ENCODE assay signal across 11 cellular contexts in the genomic region with DNA sequence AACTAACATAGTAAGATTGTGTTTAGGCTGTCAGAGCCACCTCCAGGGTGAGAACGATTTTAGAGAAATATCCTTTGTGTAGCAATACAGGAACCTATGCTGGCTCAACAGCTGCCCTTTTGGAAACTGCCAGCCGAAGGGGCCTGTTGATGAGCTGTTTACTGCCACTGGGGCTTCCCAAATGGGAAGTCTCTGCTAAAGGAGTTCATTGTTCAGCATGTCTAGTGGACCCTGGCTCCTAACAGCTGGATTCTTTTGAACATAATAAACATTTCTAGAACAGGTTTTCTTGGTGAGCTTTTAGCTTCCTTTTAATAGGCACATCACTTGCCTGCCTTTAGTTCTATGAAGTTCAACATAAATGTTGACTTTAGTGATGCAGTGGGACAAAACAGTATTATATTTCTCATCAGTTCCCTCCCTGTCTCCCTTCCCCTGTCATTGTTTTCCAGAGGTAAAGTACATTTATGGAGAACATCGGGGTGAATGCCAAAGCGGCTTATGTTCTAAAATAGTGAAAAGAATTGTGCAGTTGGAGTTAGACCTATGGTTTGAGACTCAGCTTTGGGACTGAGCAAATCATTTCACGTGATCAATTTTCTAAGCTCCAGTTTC. TPM values are rescaled to one million over a fixed set of nuclear protein-coding genes. Genes with fewer than 3 reads are reported as not detected.
A peak's percentile ranks its signal among the peaks of the same experiment; 100 is the strongest.
DNase-seq lines count a peak whose midpoint lies in the region; ATAC-seq and TF ChIP-seq lines count a peak whose summit lies in the region.
"Had no signal": no experiment of that assay in that cellular context is flagged by ENCODE, and none has a peak within 500 bp of the region (broad histone marks: within the 10 kb centered on the region; RNA-seq: fewer than 3 reads in every experiment).

No MANE protein-coding gene starts in this region.

- CTCF ChIA-PET in activated CD8-positive, alpha-beta T cell treated with anti-CD3 and anti-CD28 coated beads, Interleukin-2, amount 10 ng/mL, durations not matched to agents 7 days and 5 days (lab: Charles Lee): interaction anchor here (0.7 to 3.4 kb wide), 6 partner anchors 13 to 530 kb away, joined by 3 to 12 read pairs (median 4); no protein-coding TSS in a partner anchor
- CTCF ChIA-PET in RWPE1 (lab: Yijun Ruan, JAX): interaction anchor here (0.6 kb wide), 1 partner anchor 56 kb away, joined by 3 read pairs; no protein-coding TSS in a partner anchor

- H3K27ac ChIP-seq in endodermal cell (ENCODE audit: low read depth, low read length) (peak overlapping the region; percentile 85), psoas muscle (peak overlapping the region; percentile 24), RWPE1 (no peak overlapping the region)
- H3K27ac ChIP-seq: SJSA1 had no signal

- H3K9me3 Mint-ChIP-seq in endodermal cell: no peaks in the 10 kb centered on the region
- H3K9me3 Mint-ChIP-seq in activated CD8-positive, alpha-beta T cell treated with anti-CD3 and anti-CD28 coated beads, Interleukin-2, amount 10 ng/mL, durations not matched to agents 7 days and 5 days (ENCODE audit: insufficient read depth): no peaks in the 10 kb centered on the region

- no peak overlapping the region for H3K4me3 ChIP-seq in endodermal cell (ENCODE audit: low read length)
- no peak overlapping the region for H3K4me3 ChIP-seq in psoas muscle
- H3K4me3 ChIP-seq: SJSA1 had no signal

- POLR2A ChIA-PET in activated CD8-positive, alpha-beta T cell treated with anti-CD3 and anti-CD28 coated beads, Interleukin-2, amount 10 ng/mL, durations not matched to agents 7 days and 5 days (lab: Charles Lee): no interaction called here
- POLR2A ChIA-PET in RWPE1 (lab: Yijun Ruan, JAX; ENCODE audit: low non-redundant PET): no interaction called here

- peaks cover 47% of the 10 kb centered on the region for H3K4me1 Mint-ChIP-seq in endodermal cell
- peaks cover 5% of the 10 kb centered on the region for H3K4me1 Mint-ChIP-seq in activated CD8-positive, alpha-beta T cell treated with anti-CD3 and anti-CD28 coated beads, Interleukin-2, amount 10 ng/mL, durations not matched to agents 7 days and 5 days (ENCODE audit: low read depth)

- peak; percentile 38 for ATAC-seq in GM19397 (IDR thresholded peaks at IDR 0.05; ENCODE audit: unreplicated experiment)
- ATAC-seq in psoas muscle: peak; percentile 23 to 40 (median 33)
- ATAC-seq in activated CD8-positive, alpha-beta T cell treated with anti-CD3 and anti-CD28 coated beads, Interleukin-2, amount 10 ng/mL, durations not matched to agents 7 days and 5 days: no peak
- no peak for ATAC-seq in HG03521 (IDR thresholded peaks at IDR 0.05; ENCODE audit: unreplicated experiment)
- no peak for ATAC-seq in GM21447 (IDR thresholded peaks at IDR 0.05; ENCODE audit: unreplicated experiment)

- no peaks in the 10 kb centered on the region for H3K27me3 Mint-ChIP-seq in endodermal cell (ENCODE audit: insufficient read depth)
- H3K27me3 Mint-ChIP-seq in activated CD8-positive, alpha-beta T cell treated with anti-CD3 and anti-CD28 coated beads, Interleukin-2, amount 10 ng/mL, durations not matched to agents 7 days and 5 days (ENCODE audit: low read depth): no peaks in the 10 kb centered on the region

- 89 to 90% methylated on average over 4 to 5 of the region's 5 CpGs for whole genome bisulfite sequencing in endodermal cell (ENCODE audit: insufficient coverage in 1 of 2, insufficient read length in 1 of 2), 2 experiments
- 38 to 55% (median 40%) methylated on average over 5 of the region's 5 CpGs for WGBS in psoas muscle, 3 donors

- H3K27ac Mint-ChIP-seq in endodermal cell: peak overlapping the region; percentile 72
- H3K27ac Mint-ChIP-seq in activated CD8-positive, alpha-beta T cell treated with anti-CD3 and anti-CD28 coated beads, Interleukin-2, amount 10 ng/mL, durations not matched to agents 7 days and 5 days: no peak overlapping the region

- H3K36me3 ChIP-seq in endodermal cell (ENCODE audit: control insufficient read depth, insufficient read depth, low read length) (no peaks in the 10 kb centered on the region), psoas muscle (ENCODE audit: insufficient read depth in 1 of 2, low read depth in 1 of 2) (no peaks in the 10 kb centered on the region)

- TF ChIP-seq CTCF in endodermal cell (conservative IDR thresholded peaks at IDR 0.05) (no peak), psoas muscle (IDR thresholded peaks at IDR 0.05) (no peak), RWPE1 (conservative IDR thresholded peaks at IDR 0.05; ENCODE audit: low read depth) (no peak)

- H3K9me3 ChIP-seq in endodermal cell (ENCODE audit: control insufficient read depth, low read length): no peaks in the 10 kb centered on the region
- H3K9me3 ChIP-seq in psoas muscle: no peaks in the 10 kb centered on the region
- H3K9me3 ChIP-seq: SJSA1 had no signal

- peaks cover 24% of the 10 kb centered on the region for H3K4me1 ChIP-seq in endodermal cell (ENCODE audit: control insufficient read depth, insufficient read depth, low read length)
- H3K4me1 ChIP-seq in psoas muscle: peaks cover 23% of the 10 kb centered on the region

- H3K9ac ChIP-seq in endodermal cell (ENCODE audit: extremely low read depth, low read length, poor library complexity, severe bottlenecking): no peak overlapping the region

- DNase-seq in MV-4-11 (lab: John Stamatoyannopoulos, UW) (peak; percentile 73), endodermal cell (no peak), psoas muscle (no peak), RWPE1 (ENCODE audit: low spot score) (no peak)
- no peak for DNase-seq in activated CD8-positive, alpha-beta T cell treated with anti-CD3 and anti-CD28 coated beads, Interleukin-2, amount 10 ng/mL, durations not matched to agents 7 days and 5 days
- DNase-seq: activated CD4-positive, alpha-beta T cell treated with anti-CD3 and anti-CD28 coated beads, Interleukin-2, amount 50 U/mL, for 1 hour; NCI-H1105 had no signal

- H3K27me3 ChIP-seq in endodermal cell (ENCODE audit: control insufficient read depth, insufficient read depth, low read length, poor library complexity, severe bottlenecking) (no peaks in the 10 kb centered on the region), psoas muscle (ENCODE audit: insufficient read depth in 3 of 3, low read length in 2 of 3) (no peaks in the 10 kb centered on the region)
- H3K27me3 ChIP-seq: SJSA1 had no signal

- intact Hi-C loops in psoas muscle (cut with DNase I): no loop called here

- peaks cover 5% of the 10 kb centered on the region for H3K36me3 Mint-ChIP-seq in endodermal cell (ENCODE audit: low read depth)
- H3K36me3 Mint-ChIP-seq in activated CD8-positive, alpha-beta T cell treated with anti-CD3 and anti-CD28 coated beads, Interleukin-2, amount 10 ng/mL, durations not matched to agents 7 days and 5 days (ENCODE audit: low read depth): peaks cover 3% of the 10 kb centered on the region

- no peak overlapping the region for H3K4me3 Mint-ChIP-seq in endodermal cell
- H3K4me3 Mint-ChIP-seq in activated CD8-positive, alpha-beta T cell treated with anti-CD3 and anti-CD28 coated beads, Interleukin-2, amount 10 ng/mL, durations not matched to agents 7 days and 5 days: no peak overlapping the region

RNA-seq across cellular contexts. Expression of a gene that starts 57.4 kb away (rescaled TPM):
- total RNA-seq in endodermal cell (10 to 100 TPM; 65.8 to 73.6 TPM), psoas muscle (10 to 100 TPM; 17.2 to 94.6 (median 29.7) TPM)
- 56.3 TPM for polyA plus RNA-seq in endodermal cell (2013, experiment 1 of 2)
- polyA plus RNA-seq in endodermal cell (2013, experiment 2 of 2): 54.6 TPM
- 100 to 1,000 TPM in 1 of 3 donors, 10 to 100 TPM in 2; 14.6 to 273 (median 25.1) TPM for polyA plus RNA-seq in psoas muscle
- total RNA-seq in activated CD8-positive, alpha-beta T cell treated with anti-CD3 and anti-CD28 coated beads, Interleukin-2, amount 10 ng/mL, durations not matched to agents 7 days and 5 days: 10 to 100 TPM; 28.4 to 32.4 TPM

Comparison
In these comparisons a context has a peak if more than half of its experiments do, and no peak if none do; other contexts are left out.
1. ATAC-seq: peak in GM19397 (single experiment) and psoas muscle (4 of 4); none in activated CD8-positive, alpha-beta T cell treated with anti-CD3 and anti-CD28 coated beads, Interleukin-2, amount 10 ng/mL, durations not matched to agents 7 days and 5 days (single experiment), HG03521 (single experiment) and GM21447 (single experiment).